In the genomic region with DNA sequence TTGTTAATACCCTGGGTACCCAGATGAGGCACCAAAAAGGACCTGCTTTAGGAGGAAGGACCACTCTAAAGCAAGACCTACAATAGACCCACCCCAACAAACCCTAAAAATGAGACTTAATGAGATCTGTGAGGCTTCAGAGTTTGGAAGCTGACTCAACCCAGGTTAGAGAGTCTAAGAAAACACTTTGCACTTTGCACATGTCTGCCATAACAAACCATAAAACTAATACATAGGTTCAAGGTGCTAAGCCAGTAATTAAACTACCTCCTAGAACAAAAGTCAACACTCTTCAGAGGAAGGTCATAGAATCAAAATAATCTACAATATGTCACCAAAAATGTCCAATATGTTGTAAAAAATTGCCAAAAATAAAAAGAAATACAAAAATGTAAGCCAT, we compare ENCODE assay signal across 26 cellular contexts.
"Had no signal": no experiment of that assay in that cellular context is flagged by ENCODE, and none has a peak within 500 bp of the region (broad histone marks: within the 10 kb centered on the region; RNA-seq: fewer than 3 reads in every experiment).

No MANE protein-coding gene starts in this region.

- ATAC-seq: stimulated activated effector memory CD8-positive, alpha-beta T cell treated with anti-CD3 and anti-CD28 coated beads, Interleukin-12 subunit alpha, Interleukin-12 subunit beta, amount 100 ng/mL, for 72 hours; stimulated activated memory B cell treated with anti-CD40 and anti-IgM and Interleukin-4, amounts not matched to agents 10 μg/mL and 1 μg/mL and 100 μg/mL, for 72 hours; stimulated activated naive B cell treated with anti-CD40 and anti-IgM and Interleukin-4, amounts not matched to agents 10 μg/mL and 1 μg/mL and 100 μg/mL, for 72 hours; stimulated activated naive CD8-positive, alpha-beta T cell treated with anti-CD3 and anti-CD28 coated beads, Interleukin-15, amount 100 ng/mL, for 72 hours; stimulated activated naive CD8-positive, alpha-beta T cell treated with anti-CD3 and anti-CD28 coated beads, Interleukin-15, Interleukin-2, amounts not matched to agents 100 U/mL and 50 U/mL, for 24 hours; upper lobe of right lung had no signal

- H3K9me3 ChIP-seq: stomach, suprapubic skin, testis, thoracic aorta, tibial artery, tibial nerve, transverse colon, upper lobe of left lung, upper lobe of right lung, uterus, vagina had no signal

- H3K36me3 ChIP-seq: stomach, suprapubic skin, thoracic aorta, tibial artery, tibial nerve, transverse colon, upper lobe of left lung, upper lobe of right lung, uterus, vagina had no signal

- DNase-seq: stimulated activated CD4-positive, alpha-beta T cell treated with anti-CD3 and anti-CD28 coated beads, Interleukin-2, amount 100 ng/mL, for 48 hours; stimulated activated CD4-positive, alpha-beta T cell treated with anti-CD3 and anti-CD28 coated beads, Interleukin-4, amount 100 ng/mL, for 1 hour; stimulated activated CD4-positive, alpha-beta T cell treated with anti-CD3 and anti-CD28 coated beads, Interleukin-4, amount 100 ng/mL, for 24 hours; stimulated activated CD4-positive, alpha-beta T cell treated with anti-CD3 and anti-CD28 coated beads, Interleukin-4, amount 100 ng/mL, for 4 hours; stimulated activated CD8-positive, alpha-beta memory T cell treated with anti-CD3 and anti-CD28 coated beads, Interleukin-4, amount 100 ng/mL, for 48 hours; stimulated activated naive B cell treated with anti-CD40 and anti-IgM and Interleukin-4, amounts not matched to agents 10 μg/mL and 1 μg/mL and 100 μg/mL, for 72 hours; stimulated activated naive CD4-positive, alpha-beta T cell; stimulated activated naive CD4-positive, alpha-beta T cell treated with Interleukin-2 at 50 U/mL for 16 hours; stimulated activated naive CD8-positive, alpha-beta T cell treated with anti-CD3 and anti-CD28 coated beads, Interleukin-15, amount 100 ng/mL, for 72 hours; stimulated activated naive CD8-positive, alpha-beta T cell treated with anti-CD3 and anti-CD28 coated beads, Interleukin-15, Interleukin-2, amounts not matched to agents 100 U/mL and 50 U/mL, for 24 hours; stomach; substantia nigra; testis; tibial artery; transverse colon; trophoblast cell; upper lobe of left lung; upper lobe of right lung; uterus had no signal

- H3K27ac ChIP-seq: stomach, suprapubic skin, testis, thoracic aorta, tibial artery, tibial nerve, transverse colon, upper lobe of left lung, upper lobe of right lung, uterus, vagina had no signal

- FAIRE-seq: urothelium cell line had no signal

- H3K4me3 ChIP-seq: stomach, suprapubic skin, testis, thoracic aorta, tibial artery, tibial nerve, transverse colon, upper lobe of left lung, upper lobe of right lung, uterus, vagina had no signal

- H3K27me3 ChIP-seq: stomach, suprapubic skin, testis, tibial artery, tibial nerve, transverse colon, upper lobe of left lung, upper lobe of right lung, uterus, vagina had no signal

- H3K4me1 ChIP-seq: stomach, suprapubic skin, testis, tibial artery, tibial nerve, upper lobe of left lung, upper lobe of right lung, uterus, vagina had no signal
